In the genomic region with DNA sequence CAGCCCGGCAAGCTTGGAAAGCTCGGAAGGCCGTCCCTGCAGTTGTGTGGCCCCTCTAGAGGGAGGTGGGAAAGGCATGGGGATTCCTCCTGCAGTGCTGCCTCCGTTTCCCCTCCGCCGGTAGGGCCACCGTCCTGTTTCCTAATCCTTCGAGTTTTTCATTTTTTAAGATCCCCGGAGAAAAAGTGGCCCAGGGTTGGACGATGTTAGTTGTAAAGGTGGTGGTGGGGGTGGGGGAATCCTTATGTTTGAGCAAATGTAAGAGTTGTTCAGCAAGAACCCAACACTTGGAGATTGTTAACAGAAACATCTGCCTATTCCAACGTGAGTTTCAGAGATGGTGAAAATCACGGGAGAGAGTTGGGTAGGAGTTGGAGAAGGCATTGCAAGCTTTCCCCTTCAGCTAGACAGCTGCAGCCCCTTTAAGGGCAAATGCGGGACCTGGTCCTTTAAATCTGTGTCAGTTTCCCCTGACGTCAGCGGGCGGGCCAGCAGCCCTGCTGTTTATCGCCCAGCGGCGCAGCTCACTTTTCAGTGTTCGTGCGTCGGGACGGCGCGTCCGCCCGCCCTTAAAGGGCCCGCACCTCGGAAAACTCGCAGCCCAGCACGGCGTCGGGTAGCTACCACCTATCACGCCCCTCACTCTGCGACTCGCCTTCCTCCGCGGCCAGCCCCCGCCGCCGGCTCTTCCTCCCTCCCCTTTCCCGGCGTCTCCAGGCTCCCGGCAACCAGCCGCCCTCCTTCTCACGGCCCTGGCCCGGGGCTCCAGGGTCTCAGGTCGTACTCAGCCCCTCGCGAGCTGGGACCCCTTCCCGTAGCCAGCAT, we compare ENCODE assay signal across 8 cellular contexts.
DNase-seq lines count a peak whose midpoint lies in the region; ATAC-seq lines count a peak whose summit lies in the region.

A gene (plus strand): TSS at position 534 of the 825 bp plus-strand sequence. CDS start 521 bp downstream, outside the sequence.

- ATAC-seq in GM19023 (IDR thresholded peaks at IDR 0.05; ENCODE audit: unreplicated experiment), result peak; percentile 90
- ATAC-seq in HG03342 (IDR thresholded peaks at IDR 0.05; ENCODE audit: unreplicated experiment), result peak; percentile 88
- ATAC-seq in central memory CD8-positive, alpha-beta T cell (replicated peaks; ENCODE audit: extremely low read depth, poor library complexity, severe bottlenecking), result peak; percentile 97

- peak within 1 kb of the TSS; percentile 88 for H3K4me3 Mint-ChIP-seq in central memory CD8-positive, alpha-beta T cell

- peaks cover 29% of the 10 kb centered on the region for H3K4me1 Mint-ChIP-seq in central memory CD8-positive, alpha-beta T cell

- H3K9me3 Mint-ChIP-seq in central memory CD8-positive, alpha-beta T cell, result no peaks in the 10 kb centered on the region

- peak; percentile 92 for DNase-seq in AG08396 (ENCODE audit: low spot score)
- DNase-seq in NCI-H446 (lab: John Stamatoyannopoulos, UW), result peak; percentile 74 to 95
- DNase-seq in activated CD4-positive, CD25-positive, alpha-beta regulatory T cell treated with anti-CD3 and anti-CD28 coated beads, Interleukin-2, amount 50 U/mL, for 16 hours (ENCODE audit: low read depth, low spot score), result peak; percentile 78
- DNase-seq in central memory CD8-positive, alpha-beta T cell (ENCODE audit: low spot score in 2 of 2), result peak; percentile 73 to 78
- peak; percentile 94 for DNase-seq in iris pigment epithelial cell (ENCODE audit: low read depth)
- peak; percentile 80 to 86 for DNase-seq in stimulated activated CD4-positive, alpha-beta T cell treated with anti-CD3 and anti-CD28 coated beads, Interleukin-12 subunit alpha, Interleukin-12 subunit beta, amount 100 ng/mL, for 24 hours (ENCODE audit: low read depth in 2 of 2)

- peaks cover 15% of the 10 kb centered on the region for H3K36me3 Mint-ChIP-seq in central memory CD8-positive, alpha-beta T cell (ENCODE audit: insufficient read depth)

- H3K27ac Mint-ChIP-seq in central memory CD8-positive, alpha-beta T cell (ENCODE audit: low read depth), result peak within 1 kb of the TSS; percentile 90

- no peaks in the 10 kb centered on the region for H3K27me3 Mint-ChIP-seq in central memory CD8-positive, alpha-beta T cell

Comparison
In these comparisons a context has a peak if more than half of its experiments do, and no peak if none do; other contexts are left out.
1. Peak in every context shown above with its lines: DNase-seq and ATAC-seq.